In the genomic region with DNA sequence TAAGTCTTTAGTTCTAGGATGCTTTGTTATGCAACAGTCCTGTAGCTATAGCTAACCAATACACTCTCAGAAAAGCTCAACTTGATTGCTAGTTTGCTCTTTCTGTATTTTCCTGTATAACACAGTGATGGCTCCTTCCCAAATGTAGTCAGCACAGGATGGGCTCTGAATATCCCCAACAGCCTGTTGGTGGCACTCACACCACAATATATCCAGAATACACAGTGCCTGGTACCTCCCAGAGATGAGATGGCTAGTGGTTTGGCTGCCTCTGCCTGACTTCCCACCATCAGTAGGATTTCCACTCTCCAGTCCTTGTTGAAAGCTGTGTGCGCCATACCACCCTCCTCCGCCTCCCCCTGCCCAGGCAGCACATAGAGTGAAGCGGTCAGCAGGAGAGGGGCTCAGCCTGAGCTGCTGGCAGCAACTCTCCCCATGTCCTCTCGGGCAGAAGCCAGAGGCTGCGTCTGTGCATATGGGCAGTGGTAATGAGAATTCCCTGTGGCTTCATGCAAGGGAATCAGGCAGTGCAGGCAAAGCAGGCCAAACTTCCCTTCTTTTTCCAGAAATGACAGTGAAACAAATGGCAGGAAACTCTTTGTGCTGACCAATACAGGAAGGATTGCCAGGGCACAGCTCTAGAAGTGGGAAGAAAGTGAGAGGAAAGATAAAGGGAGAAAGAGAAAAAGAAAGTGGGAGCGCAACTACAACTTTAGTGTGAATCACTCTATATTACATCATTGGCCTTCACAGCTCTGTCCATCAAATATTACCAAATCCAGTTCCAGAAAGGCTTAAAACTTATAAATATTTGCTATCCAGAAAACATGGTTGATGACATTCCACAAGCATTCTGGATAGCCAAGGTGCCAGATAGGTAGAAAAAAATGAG, we compare ENCODE assay signal across 19 cellular contexts. TPM values are rescaled to one million over a fixed set of nuclear protein-coding genes. Genes with fewer than 3 reads are reported as not detected.
"Had no signal": no experiment of that assay in that cellular context is flagged by ENCODE, and none has a peak within 500 bp of the region (broad histone marks: within the 10 kb centered on the region; RNA-seq: fewer than 3 reads in every experiment).

No MANE protein-coding gene starts in this region.

- H3K79me2 ChIP-seq: hepatocyte had no signal

- H3K9me3 ChIP-seq: adrenal gland, esophagus squamous epithelium, sigmoid colon, thyroid gland had no signal

- DNase-seq: activated CD4-positive, alpha-beta T cell treated with anti-CD3 and anti-CD28 coated beads for 1 hour; activated CD8-positive, alpha-beta memory T cell treated with anti-CD3 and anti-CD28 coated beads for 24 hours; activated gamma-delta T cell; adrenal gland; effector CD8-positive, alpha-beta T cell; esophagus squamous epithelium; midbrain; occipital lobe; sigmoid colon; stimulated activated naive CD4-positive, alpha-beta T cell; thyroid gland had no signal

- H3K4me2 ChIP-seq: hepatocyte had no signal

- H3K36me3 ChIP-seq: adrenal gland, esophagus squamous epithelium, sigmoid colon, thyroid gland had no signal

- H3K27ac ChIP-seq: adrenal gland, esophagus squamous epithelium, hepatocyte, thyroid gland had no signal

- H3K4me1 ChIP-seq: adrenal gland, esophagus squamous epithelium, sigmoid colon, thyroid gland had no signal

- ATAC-seq: left lobe of liver had no signal

- H3K4me3 ChIP-seq: adrenal gland, esophagus squamous epithelium, hepatocyte, lung, sigmoid colon, thyroid gland had no signal

- H3K27me3 ChIP-seq: adrenal gland, hepatocyte, sigmoid colon, thyroid gland had no signal

RNA-seq across cellular contexts. Expression of a gene that starts 49.7 kb away (rescaled TPM):
- total RNA-seq: adrenal gland, astrocyte, endothelial cell of umbilical vein, fibroblast of villous mesenchyme, hepatocyte, left lobe of liver, lung, occipital lobe, renal cortical epithelial cell had no signal
- polyA plus RNA-seq: endothelial cell of umbilical vein, hepatocyte, keratinocyte had no signal
